Comparison of ENCODE assay signal across 8 cellular contexts in genomic region chr6:21665436-21666199, GRCh38.
DNase-seq lines count a peak whose midpoint lies in the region; ATAC-seq and TF ChIP-seq lines count a peak whose summit lies in the region.

No MANE protein-coding gene starts in this region.

- peaks cover 31% of the 10 kb centered on the region for H3K27me3 ChIP-seq in BE2C

- no peak for TF ChIP-seq CTCF in BE2C (IDR thresholded peaks at IDR 0.05; ENCODE audit: low read depth, low read length)
- no peak for TF ChIP-seq CTCF in epithelial cell of esophagus (IDR thresholded peaks at IDR 0.05; ENCODE audit: insufficient read depth, low read depth, low read length, missing control alignments)
- no peak for TF ChIP-seq CTCF in nephron (IDR thresholded peaks at IDR 0.05; ENCODE audit: unreplicated experiment in 3 of 3)

- no peaks in the 10 kb centered on the region for H3K4me1 ChIP-seq in BE2C

- no peaks in the 10 kb centered on the region for H3K9me3 Mint-ChIP-seq in nephron

- peak overlapping the region; percentile 88 to 97 (median 91) for H3K4me3 Mint-ChIP-seq in nephron

- H3K36me3 Mint-ChIP-seq in nephron (ENCODE audit: low read depth), result peaks cover 14% of the 10 kb centered on the region

- ATAC-seq in HG03135 (IDR thresholded peaks at IDR 0.05; ENCODE audit: unreplicated experiment), result no peak

- H3K4me3 ChIP-seq in BE2C (ENCODE audit: low read depth, low read length), result peak overlapping the region; percentile 63
- peak overlapping the region; percentile 46 for H3K4me3 ChIP-seq in epithelial cell of esophagus (ENCODE audit: low read length)

- H3K36me3 ChIP-seq in BE2C, result no peaks in the 10 kb centered on the region

- DNase-seq in BE2C, result no peak
- peak; percentile 69 for DNase-seq in NCI-H146 (lab: John Stamatoyannopoulos, UW)
- no peak for DNase-seq in epithelial cell of esophagus (ENCODE audit: low read depth)
- DNase-seq in GOT3 (lab: John Stamatoyannopoulos, UW), result no peak
- no peak for DNase-seq in mesenteric fat pad (ENCODE audit: low spot score)
- DNase-seq in dedifferentiated amniotic fluid mesenchymal stem cell (ENCODE audit: extremely low spot score), result no peak

- H3K27me3 Mint-ChIP-seq in nephron (ENCODE audit: low read depth), result peaks cover 42% of the 10 kb centered on the region

- H3K4me1 Mint-ChIP-seq in nephron, result peaks cover 42% of the 10 kb centered on the region

- H3K27ac Mint-ChIP-seq in nephron, result peak overlapping the region; percentile 82 to 97 (median 94)

- no peaks in the 10 kb centered on the region for H3K9me3 ChIP-seq in BE2C
